Comparison of ENCODE assay signal across 19 cellular contexts in genomic region chr2:31002510-31002909, GRCh38.
DNase-seq lines count a peak whose midpoint lies in the region; ATAC-seq, FAIRE-seq and TF ChIP-seq lines count a peak whose summit lies in the region.
"Had no signal": no experiment of that assay in that cellular context is flagged by ENCODE, and none has a peak within 500 bp of the region (broad histone marks: within the 10 kb centered on the region; RNA-seq: fewer than 3 reads in every experiment).

No MANE protein-coding gene starts in this region.

- H3K9me3 ChIP-seq in K562 (replicated peaks; ENCODE audit: control insufficient read depth, insufficient read depth, low read depth, low read length) = no peaks in the 10 kb centered on the region
- no peaks in the 10 kb centered on the region for H3K9me3 ChIP-seq in mammary epithelial cell (replicated peaks; ENCODE audit: insufficient read depth, low read length)
- no peaks in the 10 kb centered on the region for H3K9me3 ChIP-seq in adrenal gland (replicated peaks in 1 of 3)
- H3K9me3 ChIP-seq: BLaER1 treated with 17β-estradiol and CSF1 and Interleukin-3, amounts not matched to agents 10 nM and 100 nM had no signal

- H3K27me3 ChIP-seq in K562 (ENCODE audit: control insufficient read depth in 2 of 2, insufficient read depth in 2 of 2, low read length in 2 of 2) (peaks cover 2 to 18% of the 10 kb centered on the region in 2 experiments; a peak in 3 of 5 replicates), mammary epithelial cell (ENCODE audit: insufficient read depth, low read length) (no peaks in the 10 kb centered on the region), adrenal gland (no peaks in the 10 kb centered on the region)
- H3K27me3 ChIP-seq: BLaER1 treated with 17β-estradiol and CSF1 and Interleukin-3, amounts not matched to agents 10 nM and 100 nM had no signal

- 0% methylated on average over 4 of the region's 4 CpGs for WGBS in K562 (ENCODE audit: insufficient coverage, low coverage, missing lambda C conversion rate)
- 96% methylated on average over 4 of the region's 4 CpGs for WGBS in mammary epithelial cell (ENCODE audit: low coverage, missing lambda C conversion rate)
- whole genome bisulfite sequencing in adrenal gland, 4 donors = 63 to 76% (median 70%) methylated on average over 4 of the region's 4 CpGs

- POLR2A ChIA-PET in K562 (lab: Yijun Ruan, JAX) = no interaction called here

- no peak for FAIRE-seq in K562 (lab: Jason Lieb, UNC)
- FAIRE-seq: G401.6, GM12891 had no signal

- TF ChIP-seq RAD21 in K562 (CRISPR knock-in tag; conservative IDR thresholded peaks at IDR 0.05 in 1 of 2, IDR thresholded peaks at IDR 0.05 in 1 of 2) = no peak

- H4K20me1 ChIP-seq in K562 (replicated peaks; ENCODE audit: control insufficient read depth, insufficient read depth, low read length) (no peaks in the 10 kb centered on the region), mammary epithelial cell (ENCODE audit: insufficient read depth, low read length) (no peaks in the 10 kb centered on the region)

- H3K9me1 ChIP-seq in K562 (ENCODE audit: control insufficient read depth, insufficient read depth, low read length) = no peaks in the 10 kb centered on the region

- in situ Hi-C loops in K562 (cut with MboI) = no loop called here
- in situ Hi-C loops in mammary epithelial cell (cut with MboI; ENCODE audit: low sequenced_read_pairs in 2 of 2) = no loop called here

- H3K9ac ChIP-seq in K562 (ENCODE audit: insufficient read depth in 1 of 2, low read depth in 2 of 2, low read length in 2 of 2) = no peak overlapping the region
- H3K9ac ChIP-seq in mammary epithelial cell (ENCODE audit: insufficient read depth, low read length) = no peak overlapping the region
- H3K9ac ChIP-seq: BLaER1 treated with 17β-estradiol and CSF1 and Interleukin-3, amounts not matched to agents 10 nM and 100 nM had no signal

- no peak overlapping the region for H3K4me3 ChIP-seq in HFF-Myc (replicated peaks; ENCODE audit: low read depth, low read length)
- no peak overlapping the region for H3K4me3 ChIP-seq in K562
- H3K4me3 ChIP-seq in mammary epithelial cell (replicated peaks in 1 of 3; ENCODE audit: insufficient read depth in 1 of 3, low read depth in 2 of 3, low read length in 3 of 3) = no peak overlapping the region
- no peak overlapping the region for H3K4me3 ChIP-seq in adrenal gland
- H3K4me3 ChIP-seq: BLaER1 treated with 17β-estradiol and CSF1 and Interleukin-3, amounts not matched to agents 10 nM and 100 nM; GM23338 had no signal

- BruUV-seq in K562 (replicated peaks; lab: Mats Ljungman, UMichigan) (no TSS peak), mammary epithelial cell (replicated peaks; lab: Mats Ljungman, UMichigan) (no TSS peak)

- H3K27ac ChIP-seq in K562 (ENCODE audit: extremely low read depth, low read depth, low read length) = no peak overlapping the region
- H3K27ac ChIP-seq in mammary epithelial cell (ENCODE audit: insufficient read depth, low read depth, low read length) = no peak overlapping the region
- no peak overlapping the region for H3K27ac ChIP-seq in adrenal gland
- H3K27ac ChIP-seq: BLaER1 treated with 17β-estradiol and CSF1 and Interleukin-3, amounts not matched to agents 10 nM and 100 nM had no signal

- no peaks in the 10 kb centered on the region for H3K4me1 ChIP-seq in K562 (replicated peaks in 1 of 2; ENCODE audit: control insufficient read depth in 2 of 2, insufficient read depth in 2 of 2, low read length in 2 of 2)
- H3K4me1 ChIP-seq in mammary epithelial cell (ENCODE audit: insufficient read depth, low read length) = peaks cover 10% of the 10 kb centered on the region
- H3K4me1 ChIP-seq in adrenal gland (replicated peaks in 1 of 2) = no peaks in the 10 kb centered on the region

- no peak for TF ChIP-seq EP300 in K562 (IDR thresholded peaks at IDR 0.05; ENCODE audit: low read length)

- TF ChIP-seq POLR2A in K562 (conservative IDR thresholded peaks at IDR 0.05) (no peak), adrenal gland (IDR thresholded peaks at IDR 0.05) (no peak)

- CTCF ChIA-PET in K562 (lab: Yijun Ruan, JAX; ENCODE audit: low intra/inter-chr PET ratio) (no interaction called here), mammary epithelial cell (lab: Charles Lee; ENCODE audit: low non-redundant PET) (no interaction called here)

- H3K4me2 ChIP-seq in K562 (ENCODE audit: insufficient read depth, low read length) (no peak overlapping the region), mammary epithelial cell (ENCODE audit: insufficient read depth, low read depth, low read length) (no peak overlapping the region)
- H3K4me2 ChIP-seq: BLaER1 treated with 17β-estradiol and CSF1 and Interleukin-3, amounts not matched to agents 10 nM and 100 nM; GM23338 had no signal

- intact Hi-C loops in K562 (cut with micrococcal nuclease) (no loop called here), posterior vena cava (cut with DNase I) (no loop called here), mammary epithelial cell (cut with micrococcal nuclease) (no loop called here), adrenal gland (cut with DNase I) (no loop called here)

- TF ChIP-seq CTCF in HFF-Myc (IDR thresholded peaks at IDR 0.05; ENCODE audit: low read depth, low read length, missing control alignments) (peak; percentile 2), K562 (IDR thresholded peaks at IDR 0.05 in 2 of 3, conservative IDR thresholded peaks at IDR 0.05 in 1 of 3; ENCODE audit: insufficient read depth in 2 of 3, low read depth in 1 of 3, low read length in 3 of 3) (no peak), mammary epithelial cell (conservative IDR thresholded peaks at IDR 0.05 in 1 of 2, IDR thresholded peaks at IDR 0.05 in 1 of 2; ENCODE audit: extremely low read depth in 1 of 2, insufficient read depth in 1 of 2, low read depth in 1 of 2, low read length in 2 of 2) (no peak), adrenal gland (IDR thresholded peaks at IDR 0.05) (no peak)

- H3K36me3 ChIP-seq in K562 (ENCODE audit: control insufficient read depth, insufficient read depth, low read length) (no peaks in the 10 kb centered on the region), mammary epithelial cell (ENCODE audit: insufficient read depth, low read length) (no peaks in the 10 kb centered on the region), adrenal gland (replicated peaks in 1 of 2) (no peaks in the 10 kb centered on the region)

- dilution Hi-C loops in mammary epithelial cell (cut with HindIII; ENCODE audit: low sequenced_read_pairs) = no loop called here

- H3K79me2 ChIP-seq in K562 (ENCODE audit: control insufficient read depth, insufficient read depth, low read length) (no peaks in the 10 kb centered on the region), mammary epithelial cell (ENCODE audit: insufficient read depth, low read length) (peaks cover 5% of the 10 kb centered on the region)

- H2AFZ ChIP-seq in K562 (ENCODE audit: low read depth, low read length) = no peak overlapping the region
- H2AFZ ChIP-seq in mammary epithelial cell (ENCODE audit: low read depth, low read length) = no peak overlapping the region
- H2AFZ ChIP-seq: GM23338 had no signal

- ATAC-seq in K562 (no peak), GM18502 (IDR thresholded peaks at IDR 0.05; ENCODE audit: poor library complexity, unreplicated experiment) (no peak)
- ATAC-seq: GM23338 had no signal

- DNase-seq in NCI-H82 (lab: John Stamatoyannopoulos, UW) (peak; percentile 11), NCI-H82 treated with DMSO at 0.1 percent for 48 hours (lab: John Stamatoyannopoulos, UW; ENCODE audit: unreplicated experiment) (no peak), HFF-Myc (ENCODE audit: extremely low read depth, low read depth) (no peak), K562 (ENCODE audit: extremely low read depth in 1 of 4, low spot score in 3 of 4) (no peak), posterior vena cava (ENCODE audit: low spot score) (peak; percentile 16), mammary epithelial cell (no peak), adrenal gland (no peak)
- DNase-seq: 8988T; AML-193; CD4-positive, CD25-positive, alpha-beta regulatory T cell; DMS153; DMS79 treated with DMSO at 0.1 percent for 48 hours; EL; H7 had no signal

TF ChIP-seq in K562, 482 proteins besides CTCF, POLR2A, EP300 and RAD21:
- TF ChIP-seq PRDM10 (IDR thresholded peaks at IDR 0.05; ENCODE audit: partially characterized antibody) = peak; percentile 12
- no peak for TF ChIP-seq HDGF (IDR thresholded peaks at IDR 0.05)
- no peak for TF ChIP-seq PTTG1 (tag; IDR thresholded peaks at IDR 0.05; ENCODE audit: low read depth)
- TF ChIP-seq RBFOX2 (IDR thresholded peaks at IDR 0.05; ENCODE audit: low read depth, low read length) = no peak
- no peak for TF ChIP-seq ZNF445 (CRISPR knock-in tag; IDR thresholded peaks at IDR 0.05; ENCODE audit: low read depth)
- TF ChIP-seq CCAR2 (IDR thresholded peaks at IDR 0.05; ENCODE audit: low read depth, low read length) = no peak

Comparison
In these comparisons a context has a peak if more than half of its experiments do, and no peak if none do; other contexts are left out.
1. DNase-seq: peak in NCI-H82 (single experiment) and posterior vena cava (single experiment); none in NCI-H82 treated with DMSO at 0.1 percent for 48 hours (single experiment), HFF-Myc (single experiment), K562 (0 of 4), mammary epithelial cell (single experiment) and adrenal gland (0 of 7).